8 cellular contexts compared by ENCODE assay signal in the genomic region with DNA sequence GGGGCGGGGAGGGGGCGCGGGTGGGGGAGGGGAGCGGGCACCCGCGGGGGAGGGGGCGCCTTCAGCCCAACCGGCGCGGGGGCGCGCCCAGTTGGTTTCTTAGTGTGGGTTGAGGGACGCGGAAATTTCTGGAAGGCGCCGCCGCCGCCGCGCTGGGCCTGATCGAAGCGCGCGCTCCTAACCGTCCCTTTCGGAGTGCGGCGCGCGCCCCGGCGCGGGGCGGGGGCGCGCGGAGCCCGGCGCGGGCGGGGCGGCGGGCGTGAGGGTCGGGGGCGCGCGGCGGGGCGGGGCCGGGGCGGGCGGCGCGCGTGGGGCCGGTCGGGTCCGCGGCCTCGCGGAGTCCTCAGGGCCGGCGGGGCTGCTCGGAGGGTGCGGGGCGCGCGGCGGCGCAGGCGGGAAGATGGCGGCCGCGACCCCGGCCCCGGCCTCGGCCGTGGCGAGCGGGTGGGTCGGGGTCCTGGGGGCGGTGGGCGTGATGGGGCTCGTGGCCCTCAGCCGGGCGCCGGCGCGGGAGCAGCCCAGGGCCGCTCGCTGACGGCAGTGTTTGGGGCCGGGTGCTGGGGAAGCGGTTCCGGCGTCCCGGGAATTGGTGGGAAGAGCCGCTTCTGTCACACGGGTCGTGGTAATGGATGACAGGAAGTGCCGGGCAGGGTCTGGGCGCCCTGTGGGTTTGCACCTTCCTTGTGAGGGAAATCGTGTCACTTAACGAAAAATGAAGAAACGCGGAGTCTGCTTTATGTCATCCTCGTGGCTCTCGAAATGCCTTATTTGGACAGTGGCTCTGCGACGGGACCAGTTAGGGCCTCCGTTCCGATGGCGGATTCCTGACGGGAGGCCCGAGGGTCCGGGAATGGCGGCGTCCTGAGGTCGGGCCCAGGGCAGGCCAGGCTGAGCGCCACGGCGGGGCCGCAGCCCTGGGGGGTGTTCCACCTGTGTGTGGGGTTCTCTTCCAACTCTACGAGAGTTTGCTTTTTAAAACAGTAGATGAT. TPM values are rescaled to one million over a fixed set of nuclear protein-coding genes. Genes with fewer than 3 reads are reported as not detected.
DNase-seq lines count a peak whose midpoint lies in the region; ATAC-seq and TF ChIP-seq lines count a peak whose summit lies in the region.

No MANE protein-coding gene starts in this region.

- no peak for TF ChIP-seq EP300 in Ishikawa (IDR thresholded peaks at IDR 0.05; ENCODE audit: borderline replicate concordance)

- peak overlapping the region; percentile 95 for H3K27ac Mint-ChIP-seq in activated naive CD4-positive, alpha-beta T cell treated with anti-CD3 and anti-CD28 coated beads, Interleukin-2, amount 10 ng/mL, durations not matched to agents 7 days and 5 days

- peak overlapping the region; percentile 90 for H3K4me3 Mint-ChIP-seq in activated naive CD4-positive, alpha-beta T cell treated with anti-CD3 and anti-CD28 coated beads, Interleukin-2, amount 10 ng/mL, durations not matched to agents 7 days and 5 days

- H3K4me3 ChIP-seq in RWPE2 (ENCODE audit: severe bottlenecking) (peak overlapping the region; percentile 54), thyroid gland (replicated peaks in 1 of 3) (peak overlapping the region; percentile 53 to 79 (median 56))

- TF ChIP-seq CTCF in RWPE2 (IDR thresholded peaks at IDR 0.05; ENCODE audit: poor library complexity, severe bottlenecking), result no peak
- TF ChIP-seq CTCF in thyroid gland (IDR thresholded peaks at IDR 0.05), result no peak

- H3K27ac ChIP-seq in RWPE2 (ENCODE audit: poor library complexity, severe bottlenecking) (peak overlapping the region; percentile 82), thyroid gland (peak overlapping the region; percentile 93 to 96 (median 96))

- no peaks in the 10 kb centered on the region for H3K9me3 ChIP-seq in RWPE2 (ENCODE audit: severe bottlenecking)
- H3K9me3 ChIP-seq in thyroid gland, result no peaks in the 10 kb centered on the region

- DNase-seq in EL (peak; percentile 69), RWPE2 (ENCODE audit: low spot score) (no peak), globus pallidus (ENCODE audit: low spot score) (peak; percentile 73), occipital lobe (lab: John Stamatoyannopoulos, UW) (peak; percentile 72), thyroid gland (peak; percentile 41 to 64)
- peak; percentile 66 for DNase-seq in activated naive CD4-positive, alpha-beta T cell treated with anti-CD3 and anti-CD28 coated beads, Interleukin-2, amount 10 ng/mL, durations not matched to agents 7 days and 5 days

- H3K27me3 ChIP-seq in RWPE2 (ENCODE audit: insufficient read depth, poor library complexity, severe bottlenecking) (no peaks in the 10 kb centered on the region), thyroid gland (no peaks in the 10 kb centered on the region)

- peaks cover 4% of the 10 kb centered on the region for H3K27me3 Mint-ChIP-seq in activated naive CD4-positive, alpha-beta T cell treated with anti-CD3 and anti-CD28 coated beads, Interleukin-2, amount 10 ng/mL, durations not matched to agents 7 days and 5 days

- 1 to 2% methylated on average over 7 to 25 of the region's 125 CpGs for WGBS in thyroid gland, 2 donors

- ATAC-seq in GM21619 (IDR thresholded peaks at IDR 0.05; ENCODE audit: unreplicated experiment) (peak; percentile 18), RWPE2 (ENCODE audit: low read depth) (peak; percentile 8; the same call in 1 of the 3 replicates)

- H3K4me1 Mint-ChIP-seq in activated naive CD4-positive, alpha-beta T cell treated with anti-CD3 and anti-CD28 coated beads, Interleukin-2, amount 10 ng/mL, durations not matched to agents 7 days and 5 days, result peaks cover 39% of the 10 kb centered on the region

- no peaks in the 10 kb centered on the region for H3K9me3 Mint-ChIP-seq in activated naive CD4-positive, alpha-beta T cell treated with anti-CD3 and anti-CD28 coated beads, Interleukin-2, amount 10 ng/mL, durations not matched to agents 7 days and 5 days

- peak in 1 of 2 donors; percentile 18 for TF ChIP-seq POLR2A in thyroid gland (IDR thresholded peaks at IDR 0.05)

- peaks cover 7% of the 10 kb centered on the region for H3K4me1 ChIP-seq in RWPE2 (ENCODE audit: insufficient read depth, poor library complexity, severe bottlenecking)
- H3K4me1 ChIP-seq in thyroid gland, result peaks cover 14 to 17% of the 10 kb centered on the region in 2 donors

- peaks cover 32% of the 10 kb centered on the region for H3K36me3 Mint-ChIP-seq in activated naive CD4-positive, alpha-beta T cell treated with anti-CD3 and anti-CD28 coated beads, Interleukin-2, amount 10 ng/mL, durations not matched to agents 7 days and 5 days

- no peak for TF ChIP-seq RAD21 in Ishikawa (IDR thresholded peaks at IDR 0.05; ENCODE audit: low read depth)

- CTCF ChIA-PET in activated naive CD4-positive, alpha-beta T cell treated with anti-CD3 and anti-CD28 coated beads, Interleukin-2, amount 10 ng/mL, durations not matched to agents 7 days and 5 days (lab: Charles Lee), result no interaction called here

- intact Hi-C loops in thyroid gland (cut with DNase I), result no loop called here

- H3K36me3 ChIP-seq in RWPE2 (ENCODE audit: low read depth) (peaks cover 21% of the 10 kb centered on the region), thyroid gland (no peaks in the 10 kb centered on the region)

TF ChIP-seq in Ishikawa, 13 proteins besides CTCF, POLR2A, EP300 and RAD21:
- TF ChIP-seq ZBTB7A (IDR thresholded peaks at IDR 0.05; ENCODE audit: low read depth) (peak; percentile 81; the same call in 1 of the 2 replicates), TCF12 (IDR thresholded peaks at IDR 0.05; ENCODE audit: low read depth) (no peak), EGR1 (IDR thresholded peaks at IDR 0.05) (no peak), NFIC (IDR thresholded peaks at IDR 0.05) (no peak), CREB1 (IDR thresholded peaks at IDR 0.05; ENCODE audit: low read depth) (no peak), TAF1 (IDR thresholded peaks at IDR 0.05; ENCODE audit: low read depth) (peak; percentile 40), TEAD4 (IDR thresholded peaks at IDR 0.05) (no peak), MAX (IDR thresholded peaks at IDR 0.05) (no peak; the same call in none of the 2 replicates), YY1 (IDR thresholded peaks at IDR 0.05; ENCODE audit: low read depth) (peak; percentile 66; the same call in 1 of the 2 replicates), CEBPB (IDR thresholded peaks at IDR 0.05) (no peak), FOXM1 (IDR thresholded peaks at IDR 0.05; ENCODE audit: borderline replicate concordance, low read depth) (no peak)
- TF ChIP-seq, protein P1, sequence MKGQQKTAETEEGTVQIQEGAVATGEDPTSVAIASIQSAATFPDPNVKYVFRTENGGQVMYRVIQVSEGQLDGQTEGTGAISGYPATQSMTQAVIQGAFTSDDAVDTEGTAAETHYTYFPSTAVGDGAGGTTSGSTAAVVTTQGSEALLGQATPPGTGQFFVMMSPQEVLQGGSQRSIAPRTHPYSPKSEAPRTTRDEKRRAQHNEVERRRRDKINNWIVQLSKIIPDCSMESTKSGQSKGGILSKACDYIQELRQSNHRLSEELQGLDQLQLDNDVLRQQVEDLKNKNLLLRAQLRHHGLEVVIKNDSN (IDR thresholded peaks at IDR 0.05), result no peak
- TF ChIP-seq, protein P2, sequence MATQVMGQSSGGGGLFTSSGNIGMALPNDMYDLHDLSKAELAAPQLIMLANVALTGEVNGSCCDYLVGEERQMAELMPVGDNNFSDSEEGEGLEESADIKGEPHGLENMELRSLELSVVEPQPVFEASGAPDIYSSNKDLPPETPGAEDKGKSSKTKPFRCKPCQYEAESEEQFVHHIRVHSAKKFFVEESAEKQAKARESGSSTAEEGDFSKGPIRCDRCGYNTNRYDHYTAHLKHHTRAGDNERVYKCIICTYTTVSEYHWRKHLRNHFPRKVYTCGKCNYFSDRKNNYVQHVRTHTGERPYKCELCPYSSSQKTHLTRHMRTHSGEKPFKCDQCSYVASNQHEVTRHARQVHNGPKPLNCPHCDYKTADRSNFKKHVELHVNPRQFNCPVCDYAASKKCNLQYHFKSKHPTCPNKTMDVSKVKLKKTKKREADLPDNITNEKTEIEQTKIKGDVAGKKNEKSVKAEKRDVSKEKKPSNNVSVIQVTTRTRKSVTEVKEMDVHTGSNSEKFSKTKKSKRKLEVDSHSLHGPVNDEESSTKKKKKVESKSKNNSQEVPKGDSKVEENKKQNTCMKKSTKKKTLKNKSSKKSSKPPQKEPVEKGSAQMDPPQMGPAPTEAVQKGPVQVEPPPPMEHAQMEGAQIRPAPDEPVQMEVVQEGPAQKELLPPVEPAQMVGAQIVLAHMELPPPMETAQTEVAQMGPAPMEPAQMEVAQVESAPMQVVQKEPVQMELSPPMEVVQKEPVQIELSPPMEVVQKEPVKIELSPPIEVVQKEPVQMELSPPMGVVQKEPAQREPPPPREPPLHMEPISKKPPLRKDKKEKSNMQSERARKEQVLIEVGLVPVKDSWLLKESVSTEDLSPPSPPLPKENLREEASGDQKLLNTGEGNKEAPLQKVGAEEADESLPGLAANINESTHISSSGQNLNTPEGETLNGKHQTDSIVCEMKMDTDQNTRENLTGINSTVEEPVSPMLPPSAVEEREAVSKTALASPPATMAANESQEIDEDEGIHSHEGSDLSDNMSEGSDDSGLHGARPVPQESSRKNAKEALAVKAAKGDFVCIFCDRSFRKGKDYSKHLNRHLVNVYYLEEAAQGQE (IDR thresholded peaks at IDR 0.05; ENCODE audit: low read depth), result no peak

RNA-seq across cellular contexts. Expression of gene PKNOX1, which starts 0.8 kb away (rescaled TPM):
- total RNA-seq in occipital lobe (18.9 TPM), thyroid gland (10 to 100 TPM; 21.3 to 36.2 (median 24.0) TPM)

RNA-seq across cellular contexts. Expression of gene ERVH48-1, which starts 49.7 kb away (rescaled TPM):
- total RNA-seq in occipital lobe (not detected), thyroid gland (under 1 TPM in 2 of 4 donors, not detected in 2; 0.22 to 0.42 TPM)
